ENCODE assay signal across 1 cellular context in the genomic region with DNA sequence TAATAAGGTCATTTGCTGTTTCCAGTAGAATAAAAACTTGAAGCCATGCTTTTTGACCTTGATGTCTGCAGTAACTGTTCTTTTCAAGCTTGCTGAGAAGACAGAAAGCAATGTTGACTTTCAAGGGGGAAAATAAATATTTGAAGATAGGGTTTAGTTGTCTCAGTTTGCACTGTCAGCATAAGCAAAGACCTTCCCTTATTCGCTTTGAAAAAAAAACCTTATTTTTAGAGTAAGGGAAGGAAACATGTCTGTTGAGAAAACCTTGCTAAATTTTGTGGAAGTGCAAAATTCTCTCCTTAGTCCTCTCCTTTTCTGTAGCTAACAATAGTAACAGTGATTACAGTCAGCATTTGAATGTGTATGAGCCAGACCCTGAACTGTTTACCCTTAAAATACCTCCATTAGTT.
TF ChIP-seq lines count a peak whose summit lies in the region.

No MANE protein-coding gene starts in this region.

TF ChIP-seq in HepG2, 621 proteins besides CTCF, POLR2A, EP300 and RAD21 (continued from another document and continues in another):
- TF ChIP-seq, protein P1, sequence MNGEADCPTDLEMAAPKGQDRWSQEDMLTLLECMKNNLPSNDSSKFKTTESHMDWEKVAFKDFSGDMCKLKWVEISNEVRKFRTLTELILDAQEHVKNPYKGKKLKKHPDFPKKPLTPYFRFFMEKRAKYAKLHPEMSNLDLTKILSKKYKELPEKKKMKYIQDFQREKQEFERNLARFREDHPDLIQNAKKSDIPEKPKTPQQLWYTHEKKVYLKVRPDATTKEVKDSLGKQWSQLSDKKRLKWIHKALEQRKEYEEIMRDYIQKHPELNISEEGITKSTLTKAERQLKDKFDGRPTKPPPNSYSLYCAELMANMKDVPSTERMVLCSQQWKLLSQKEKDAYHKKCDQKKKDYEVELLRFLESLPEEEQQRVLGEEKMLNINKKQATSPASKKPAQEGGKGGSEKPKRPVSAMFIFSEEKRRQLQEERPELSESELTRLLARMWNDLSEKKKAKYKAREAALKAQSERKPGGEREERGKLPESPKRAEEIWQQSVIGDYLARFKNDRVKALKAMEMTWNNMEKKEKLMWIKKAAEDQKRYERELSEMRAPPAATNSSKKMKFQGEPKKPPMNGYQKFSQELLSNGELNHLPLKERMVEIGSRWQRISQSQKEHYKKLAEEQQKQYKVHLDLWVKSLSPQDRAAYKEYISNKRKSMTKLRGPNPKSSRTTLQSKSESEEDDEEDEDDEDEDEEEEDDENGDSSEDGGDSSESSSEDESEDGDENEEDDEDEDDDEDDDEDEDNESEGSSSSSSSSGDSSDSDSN (CRISPR knock-in tag; IDR thresholded peaks at IDR 0.05): no peak
- TF ChIP-seq RBM22 (optimal IDR thresholded peaks at IDR 0.05; ENCODE audit: low read length) (no peak), TARDBP (CRISPR knock-in tag; IDR thresholded peaks at IDR 0.05) (peak; percentile 47; the same call in 1 of the 2 replicates), ZNF496 (CRISPR knock-in tag; IDR thresholded peaks at IDR 0.05; ENCODE audit: insufficient replicate concordance) (no peak), NR1H2 (CRISPR knock-in tag; IDR thresholded peaks at IDR 0.05; ENCODE audit: borderline replicate concordance, low read depth) (no peak), NFIC (IDR thresholded peaks at IDR 0.05; ENCODE audit: low read length) (peak; percentile 76; the same call in 1 of the 2 replicates), ZNF235 (CRISPR knock-in tag; IDR thresholded peaks at IDR 0.05; ENCODE audit: borderline replicate concordance) (no peak), BRD4 (CRISPR knock-in tag; IDR thresholded peaks at IDR 0.05) (no peak), ZNF790 (CRISPR knock-in tag; IDR thresholded peaks at IDR 0.05; ENCODE audit: borderline replicate concordance) (no peak), SIX1 (CRISPR knock-in tag; IDR thresholded peaks at IDR 0.05; ENCODE audit: borderline replicate concordance) (peak; percentile 90), RFXANK (CRISPR knock-in tag; IDR thresholded peaks at IDR 0.05) (no peak), GTF2F1 (IDR thresholded peaks at IDR 0.05; ENCODE audit: low read length) (no peak), TCF12 (IDR thresholded peaks at IDR 0.05) (no peak), TCF12 (CRISPR knock-in tag; IDR thresholded peaks at IDR 0.05) (no peak), RXRB (CRISPR knock-in tag; IDR thresholded peaks at IDR 0.05; ENCODE audit: borderline replicate concordance) (peak; percentile 86), TBX3 (IDR thresholded peaks at IDR 0.05; ENCODE audit: borderline replicate concordance) (no peak), MTF2 (CRISPR knock-in tag; IDR thresholded peaks at IDR 0.05; ENCODE audit: borderline replicate concordance) (no peak), ZNF569 (CRISPR knock-in tag; IDR thresholded peaks at IDR 0.05; ENCODE audit: borderline replicate concordance) (0 out of 2 replicates have a peak, but pooled peaks have one; percentile 34), MAFF (IDR thresholded peaks at IDR 0.05; ENCODE audit: low read depth, low read length) (peak; percentile 100), NFRKB (IDR thresholded peaks at IDR 0.05) (no peak), ETV6 (CRISPR knock-in tag; conservative IDR thresholded peaks at IDR 0.05) (no peak), ARNTL (CRISPR knock-in tag; IDR thresholded peaks at IDR 0.05) (peak; percentile 20; the same call in 1 of the 2 replicates), ZNF12 (CRISPR knock-in tag; IDR thresholded peaks at IDR 0.05) (peak; percentile 79), MIER3 (CRISPR knock-in tag; IDR thresholded peaks at IDR 0.05; ENCODE audit: borderline replicate concordance) (peak; percentile 23; the same call in 1 of the 2 replicates), ZNF772 (CRISPR knock-in tag; IDR thresholded peaks at IDR 0.05) (no peak), HNRNPH1 (optimal IDR thresholded peaks at IDR 0.05; ENCODE audit: low read depth, low read length) (no peak), ZNF747 (CRISPR knock-in tag; IDR thresholded peaks at IDR 0.05; ENCODE audit: borderline replicate concordance) (no peak), MEIS2 (CRISPR knock-in tag; IDR thresholded peaks at IDR 0.05) (no peak), BCL6 (CRISPR knock-in tag; IDR thresholded peaks at IDR 0.05) (peak; percentile 91), ZFP36 (IDR thresholded peaks at IDR 0.05; ENCODE audit: borderline replicate concordance, low read depth, low read length, partially characterized antibody) (no peak), IRF2 (CRISPR knock-in tag; IDR thresholded peaks at IDR 0.05) (peak; percentile 52; the same call in 1 of the 2 replicates), ZNF577 (CRISPR knock-in tag; IDR thresholded peaks at IDR 0.05; ENCODE audit: borderline replicate concordance, low read depth) (no peak), GABPA (IDR thresholded peaks at IDR 0.05; ENCODE audit: low read depth, low read length) (no peak), GABPA (CRISPR knock-in tag; IDR thresholded peaks at IDR 0.05; ENCODE audit: low read depth) (no peak), NFYC (CRISPR knock-in tag; IDR thresholded peaks at IDR 0.05) (no peak), ZNF589 (CRISPR knock-in tag; conservative IDR thresholded peaks at IDR 0.05) (no peak), EHMT2 (IDR thresholded peaks at IDR 0.05; ENCODE audit: borderline replicate concordance, low read depth, low read length) (no peak), ZNF557 (CRISPR knock-in tag; IDR thresholded peaks at IDR 0.05) (no peak), ZNF674 (CRISPR knock-in tag; IDR thresholded peaks at IDR 0.05; ENCODE audit: low read depth) (no peak), KDM4B (CRISPR knock-in tag; IDR thresholded peaks at IDR 0.05) (no peak), SAP130 (CRISPR knock-in tag; IDR thresholded peaks at IDR 0.05; ENCODE audit: low read depth) (peak; percentile 82), SIX4 (CRISPR knock-in tag; IDR thresholded peaks at IDR 0.05) (peak; percentile 90), PCBP2 (optimal IDR thresholded peaks at IDR 0.05; ENCODE audit: low read depth, low read length, poor library complexity, severe bottlenecking) (no peak), ZKSCAN1 (IDR thresholded peaks at IDR 0.05; ENCODE audit: low read length) (no peak), ZSCAN21 (CRISPR knock-in tag; IDR thresholded peaks at IDR 0.05; ENCODE audit: borderline replicate concordance) (no peak), RBFOX2 (IDR thresholded peaks at IDR 0.05; ENCODE audit: low read depth, low read length) (no peak), ZNF724P (CRISPR knock-in tag; IDR thresholded peaks at IDR 0.05; ENCODE audit: borderline replicate concordance) (no peak), HES4 (CRISPR knock-in tag; IDR thresholded peaks at IDR 0.05; ENCODE audit: borderline replicate concordance) (no peak), ZNF432 (CRISPR knock-in tag; IDR thresholded peaks at IDR 0.05; ENCODE audit: borderline replicate concordance) (no peak), MIXL1 (CRISPR knock-in tag; IDR thresholded peaks at IDR 0.05) (0 out of 2 replicates have a peak, but pooled peaks have one; percentile 11)
- TF ChIP-seq, protein P2, sequence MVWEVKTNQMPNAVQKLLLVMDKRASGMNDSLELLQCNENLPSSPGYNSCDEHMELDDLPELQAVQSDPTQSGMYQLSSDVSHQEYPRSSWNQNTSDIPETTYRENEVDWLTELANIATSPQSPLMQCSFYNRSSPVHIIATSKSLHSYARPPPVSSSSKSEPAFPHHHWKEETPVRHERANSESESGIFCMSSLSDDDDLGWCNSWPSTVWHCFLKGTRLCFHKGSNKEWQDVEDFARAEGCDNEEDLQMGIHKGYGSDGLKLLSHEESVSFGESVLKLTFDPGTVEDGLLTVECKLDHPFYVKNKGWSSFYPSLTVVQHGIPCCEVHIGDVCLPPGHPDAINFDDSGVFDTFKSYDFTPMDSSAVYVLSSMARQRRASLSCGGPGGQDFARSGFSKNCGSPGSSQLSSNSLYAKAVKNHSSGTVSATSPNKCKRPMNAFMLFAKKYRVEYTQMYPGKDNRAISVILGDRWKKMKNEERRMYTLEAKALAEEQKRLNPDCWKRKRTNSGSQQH (CRISPR knock-in tag; IDR thresholded peaks at IDR 0.05; ENCODE audit: low read depth): no peak
- TF ChIP-seq, protein P3, sequence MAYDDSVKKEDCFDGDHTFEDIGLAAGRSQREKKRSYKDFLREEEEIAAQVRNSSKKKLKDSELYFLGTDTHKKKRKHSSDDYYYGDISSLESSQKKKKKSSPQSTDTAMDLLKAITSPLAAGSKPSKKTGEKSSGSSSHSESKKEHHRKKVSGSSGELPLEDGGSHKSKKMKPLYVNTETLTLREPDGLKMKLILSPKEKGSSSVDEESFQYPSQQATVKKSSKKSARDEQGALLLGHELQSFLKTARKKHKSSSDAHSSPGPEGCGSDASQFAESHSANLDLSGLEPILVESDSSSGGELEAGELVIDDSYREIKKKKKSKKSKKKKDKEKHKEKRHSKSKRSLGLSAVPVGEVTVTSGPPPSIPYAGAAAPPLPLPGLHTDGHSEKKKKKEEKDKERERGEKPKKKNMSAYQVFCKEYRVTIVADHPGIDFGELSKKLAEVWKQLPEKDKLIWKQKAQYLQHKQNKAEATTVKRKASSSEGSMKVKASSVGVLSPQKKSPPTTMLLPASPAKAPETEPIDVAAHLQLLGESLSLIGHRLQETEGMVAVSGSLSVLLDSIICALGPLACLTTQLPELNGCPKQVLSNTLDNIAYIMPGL (CRISPR knock-in tag; IDR thresholded peaks at IDR 0.05; ENCODE audit: borderline replicate concordance in 1 of 2, low read depth in 1 of 2): no peak
- TF ChIP-seq, protein P4, sequence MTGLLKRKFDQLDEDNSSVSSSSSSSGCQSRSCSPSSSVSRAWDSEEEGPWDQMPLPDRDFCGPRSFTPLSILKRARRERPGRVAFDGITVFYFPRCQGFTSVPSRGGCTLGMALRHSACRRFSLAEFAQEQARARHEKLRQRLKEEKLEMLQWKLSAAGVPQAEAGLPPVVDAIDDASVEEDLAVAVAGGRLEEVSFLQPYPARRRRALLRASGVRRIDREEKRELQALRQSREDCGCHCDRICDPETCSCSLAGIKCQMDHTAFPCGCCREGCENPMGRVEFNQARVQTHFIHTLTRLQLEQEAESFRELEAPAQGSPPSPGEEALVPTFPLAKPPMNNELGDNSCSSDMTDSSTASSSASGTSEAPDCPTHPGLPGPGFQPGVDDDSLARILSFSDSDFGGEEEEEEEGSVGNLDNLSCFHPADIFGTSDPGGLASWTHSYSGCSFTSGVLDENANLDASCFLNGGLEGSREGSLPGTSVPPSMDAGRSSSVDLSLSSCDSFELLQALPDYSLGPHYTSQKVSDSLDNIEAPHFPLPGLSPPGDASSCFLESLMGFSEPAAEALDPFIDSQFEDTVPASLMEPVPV (CRISPR knock-in tag; IDR thresholded peaks at IDR 0.05): no peak
- TF ChIP-seq, protein P5, sequence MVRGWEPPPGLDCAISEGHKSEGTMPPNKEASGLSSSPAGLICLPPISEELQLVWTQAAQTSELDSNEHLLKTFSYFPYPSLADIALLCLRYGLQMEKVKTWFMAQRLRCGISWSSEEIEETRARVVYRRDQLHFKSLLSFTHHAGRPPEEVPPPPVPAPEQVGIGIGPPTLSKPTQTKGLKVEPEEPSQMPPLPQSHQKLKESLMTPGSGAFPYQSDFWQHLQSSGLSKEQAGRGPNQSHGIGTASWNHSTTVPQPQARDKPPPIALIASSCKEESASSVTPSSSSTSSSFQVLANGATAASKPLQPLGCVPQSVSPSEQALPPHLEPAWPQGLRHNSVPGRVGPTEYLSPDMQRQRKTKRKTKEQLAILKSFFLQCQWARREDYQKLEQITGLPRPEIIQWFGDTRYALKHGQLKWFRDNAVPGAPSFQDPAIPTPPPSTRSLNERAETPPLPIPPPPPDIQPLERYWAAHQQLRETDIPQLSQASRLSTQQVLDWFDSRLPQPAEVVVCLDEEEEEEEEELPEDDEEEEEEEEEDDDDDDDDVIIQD (CRISPR knock-in tag; IDR thresholded peaks at IDR 0.05; ENCODE audit: low read depth): peak; percentile 86
- TF ChIP-seq, protein P6, sequence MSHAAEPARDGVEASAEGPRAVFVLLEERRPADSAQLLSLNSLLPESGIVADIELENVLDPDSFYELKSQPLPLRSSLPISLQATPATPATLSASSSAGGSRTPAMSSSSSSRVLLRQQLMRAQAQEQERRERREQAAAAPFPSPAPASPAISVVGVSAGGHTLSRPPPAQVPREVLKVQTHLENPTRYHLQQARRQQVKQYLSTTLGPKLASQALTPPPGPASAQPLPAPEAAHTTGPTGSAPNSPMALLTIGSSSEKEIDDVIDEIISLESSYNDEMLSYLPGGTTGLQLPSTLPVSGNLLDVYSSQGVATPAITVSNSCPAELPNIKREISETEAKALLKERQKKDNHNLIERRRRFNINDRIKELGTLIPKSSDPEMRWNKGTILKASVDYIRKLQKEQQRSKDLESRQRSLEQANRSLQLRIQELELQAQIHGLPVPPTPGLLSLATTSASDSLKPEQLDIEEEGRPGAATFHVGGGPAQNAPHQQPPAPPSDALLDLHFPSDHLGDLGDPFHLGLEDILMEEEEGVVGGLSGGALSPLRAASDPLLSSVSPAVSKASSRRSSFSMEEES (CRISPR knock-in tag; IDR thresholded peaks at IDR 0.05): no peak
- TF ChIP-seq, protein P7, sequence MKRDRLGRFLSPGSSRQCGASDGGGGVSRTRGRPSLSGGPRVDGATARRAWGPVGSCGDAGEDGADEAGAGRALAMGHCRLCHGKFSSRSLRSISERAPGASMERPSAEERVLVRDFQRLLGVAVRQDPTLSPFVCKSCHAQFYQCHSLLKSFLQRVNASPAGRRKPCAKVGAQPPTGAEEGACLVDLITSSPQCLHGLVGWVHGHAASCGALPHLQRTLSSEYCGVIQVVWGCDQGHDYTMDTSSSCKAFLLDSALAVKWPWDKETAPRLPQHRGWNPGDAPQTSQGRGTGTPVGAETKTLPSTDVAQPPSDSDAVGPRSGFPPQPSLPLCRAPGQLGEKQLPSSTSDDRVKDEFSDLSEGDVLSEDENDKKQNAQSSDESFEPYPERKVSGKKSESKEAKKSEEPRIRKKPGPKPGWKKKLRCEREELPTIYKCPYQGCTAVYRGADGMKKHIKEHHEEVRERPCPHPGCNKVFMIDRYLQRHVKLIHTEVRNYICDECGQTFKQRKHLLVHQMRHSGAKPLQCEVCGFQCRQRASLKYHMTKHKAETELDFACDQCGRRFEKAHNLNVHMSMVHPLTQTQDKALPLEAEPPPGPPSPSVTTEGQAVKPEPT (CRISPR knock-in tag; IDR thresholded peaks at IDR 0.05; ENCODE audit: low read depth): no peak
- TF ChIP-seq, protein P8, sequence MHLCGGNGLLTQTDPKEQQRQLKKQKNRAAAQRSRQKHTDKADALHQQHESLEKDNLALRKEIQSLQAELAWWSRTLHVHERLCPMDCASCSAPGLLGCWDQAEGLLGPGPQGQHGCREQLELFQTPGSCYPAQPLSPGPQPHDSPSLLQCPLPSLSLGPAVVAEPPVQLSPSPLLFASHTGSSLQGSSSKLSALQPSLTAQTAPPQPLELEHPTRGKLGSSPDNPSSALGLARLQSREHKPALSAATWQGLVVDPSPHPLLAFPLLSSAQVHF (CRISPR knock-in tag; IDR thresholded peaks at IDR 0.05): no peak
- TF ChIP-seq, protein P9, sequence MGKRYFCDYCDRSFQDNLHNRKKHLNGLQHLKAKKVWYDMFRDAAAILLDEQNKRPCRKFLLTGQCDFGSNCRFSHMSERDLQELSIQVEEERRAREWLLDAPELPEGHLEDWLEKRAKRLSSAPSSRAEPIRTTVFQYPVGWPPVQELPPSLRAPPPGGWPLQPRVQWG (CRISPR knock-in tag; IDR thresholded peaks at IDR 0.05; ENCODE audit: borderline replicate concordance, low read depth): no peak
